25 cellular contexts compared by ENCODE assay signal in the genomic region with DNA sequence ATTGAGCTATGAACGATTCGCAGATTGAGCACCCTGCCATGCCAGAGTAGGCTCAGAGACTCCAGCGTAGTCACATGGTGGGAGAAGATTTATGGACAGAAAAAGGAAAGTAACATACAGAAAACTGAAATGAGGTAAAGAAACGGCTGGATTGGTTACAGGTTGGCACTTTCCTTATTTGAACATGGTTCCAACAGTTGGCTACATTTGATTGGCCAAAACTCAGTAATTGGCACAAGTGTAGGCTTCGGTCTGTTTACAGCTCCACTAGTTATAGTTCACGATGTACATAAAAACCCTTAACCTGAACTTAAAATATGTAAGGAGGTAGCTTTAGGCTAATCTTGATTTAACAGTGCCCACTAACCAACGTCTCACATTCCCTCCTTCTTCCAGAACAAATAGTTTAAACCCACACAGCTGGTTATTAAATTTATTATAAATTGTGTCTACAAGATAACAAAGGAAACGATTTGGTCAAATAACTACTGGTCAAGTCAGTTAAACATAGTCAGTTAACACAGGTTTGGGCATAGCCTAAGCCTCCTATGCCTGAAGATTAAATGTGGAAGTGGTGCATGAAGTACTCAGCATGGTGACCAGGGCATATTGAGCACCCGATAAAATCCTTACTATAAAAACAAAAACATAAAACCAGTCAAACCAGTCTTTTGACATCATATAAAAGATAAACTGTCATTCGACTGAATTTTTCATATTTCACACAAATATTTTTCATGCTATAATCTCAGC. TPM values are rescaled to one million over a fixed set of nuclear protein-coding genes. Genes with fewer than 3 reads are reported as not detected.
DNase-seq lines count a peak whose midpoint lies in the region; ATAC-seq, FAIRE-seq and TF ChIP-seq lines count a peak whose summit lies in the region.
"Had no signal": no experiment of that assay in that cellular context is flagged by ENCODE, and none has a peak within 500 bp of the region (broad histone marks: within the 10 kb centered on the region; RNA-seq: fewer than 3 reads in every experiment).

No MANE protein-coding gene starts in this region.

- WGBS in K562 (ENCODE audit: insufficient coverage, low coverage, missing lambda C conversion rate) = 40% methylated on average over 10 of the region's 10 CpGs

- H3K27ac Mint-ChIP-seq in activated T-helper 1 cell treated with anti-CD3 and anti-CD28 coated beads, Interleukin-12 subunit alpha, Interleukin-12 subunit beta, Interleukin-2, Interleukin-4 antibody, amounts not matched to agents 30 ng/mL and 10 ng/mL and 1 ng/mL, durations not matched to agents 14 hours and 24 hours and 36 hours = no peak overlapping the region
- H3K27ac Mint-ChIP-seq: CD8-positive, alpha-beta T cell had no signal

- H3K36me3 ChIP-seq in K562 (ENCODE audit: control insufficient read depth, insufficient read depth, low read length) (no peaks in the 10 kb centered on the region), mucosa of stomach (ENCODE audit: control insufficient read depth, insufficient read depth, low read length) (no peaks in the 10 kb centered on the region)
- H3K36me3 ChIP-seq: MG63, SJSA1 had no signal

- POLR2A ChIA-PET in K562 (lab: Yijun Ruan, JAX) = interaction anchor here (0.7 to 1.1 kb wide), 3 partner anchors 14 to 19 kb away, joined by 3 to 4 read pairs (median 3); partner anchors contain the start of gene MTERF1

- DNase-seq in NCI-H748 (lab: John Stamatoyannopoulos, UW; ENCODE audit: unreplicated experiment) (peak; percentile 15), NCI-H748 treated with DMSO at 0.1 percent for 48 hours (lab: John Stamatoyannopoulos, UW) (no peak), K562 (ENCODE audit: extremely low read depth in 1 of 4, low spot score in 3 of 4) (no peak), mucosa of gallbladder (ENCODE audit: low spot score) (no peak), COLO829 (ENCODE audit: low spot score) (no peak)
- no peak for DNase-seq in activated T-helper 1 cell treated with anti-CD3 and anti-CD28 coated beads, Interleukin-12 subunit alpha, Interleukin-12 subunit beta, Interleukin-2, Interleukin-4 antibody, amounts not matched to agents 30 ng/mL and 10 ng/mL and 1 ng/mL, durations not matched to agents 14 hours and 24 hours and 36 hours (ENCODE audit: low spot score)
- DNase-seq: AML-193; C1 segment of cervical spinal cord; CD8-positive, alpha-beta T cell; EL; GF-D8; H7; Kasumi-1; MG63; NCI-H1048; NCI-H1417 treated with DMSO at 0.1 percent for 48 hours; NCI-H187 treated with DMSO at 0.1 percent for 48 hours; NCI-H2107; NCI-H446 treated with DMSO at 0.1 percent for 48 hours; NCI-H774; NK-92 treated with Interleukin-12 subunit alpha and Interleukin-12 subunit beta, amount 100 ng/mL, for 24 hours had no signal

- H2AFZ ChIP-seq in K562 (ENCODE audit: low read depth, low read length) = peak overlapping the region; percentile 80

- H3K9me3 Mint-ChIP-seq in activated T-helper 1 cell treated with anti-CD3 and anti-CD28 coated beads, Interleukin-12 subunit alpha, Interleukin-12 subunit beta, Interleukin-2, Interleukin-4 antibody, amounts not matched to agents 30 ng/mL and 10 ng/mL and 1 ng/mL, durations not matched to agents 14 hours and 24 hours and 36 hours = no peaks in the 10 kb centered on the region
- H3K9me3 Mint-ChIP-seq: CD8-positive, alpha-beta T cell had no signal

- no peaks in the 10 kb centered on the region for H3K79me2 ChIP-seq in K562 (ENCODE audit: control insufficient read depth, insufficient read depth, low read length)

- CTCF ChIA-PET in K562 (lab: Yijun Ruan, JAX; ENCODE audit: low intra/inter-chr PET ratio) = no interaction called here

- H3K9me3 ChIP-seq in K562 (replicated peaks; ENCODE audit: control insufficient read depth, insufficient read depth, low read depth, low read length) (no peaks in the 10 kb centered on the region), mucosa of stomach (ENCODE audit: control insufficient read depth, low read length) (no peaks in the 10 kb centered on the region)
- H3K9me3 ChIP-seq: MG63, SJSA1 had no signal

- intact Hi-C loops in K562 (cut with micrococcal nuclease) = no loop called here
- intact Hi-C loops in activated T-helper 1 cell treated with anti-CD3 and anti-CD28 coated beads, Interleukin-12 subunit alpha, Interleukin-12 subunit beta, Interleukin-2, Interleukin-4 antibody, amounts not matched to agents 30 ng/mL and 10 ng/mL and 1 ng/mL, durations not matched to agents 14 hours and 24 hours and 36 hours (cut with micrococcal nuclease) = no loop called here

- BruUV-seq in K562 (replicated peaks; lab: Mats Ljungman, UMichigan) = no TSS peak

- H3K9ac ChIP-seq in K562 (ENCODE audit: insufficient read depth in 1 of 2, low read depth in 2 of 2, low read length in 2 of 2) = no peak overlapping the region
- H3K9ac ChIP-seq in mucosa of stomach (ENCODE audit: low read length) = peak overlapping the region; percentile 47

- H3K27ac ChIP-seq in K562 (ENCODE audit: extremely low read depth, low read depth, low read length) = no peak overlapping the region
- H3K27ac ChIP-seq: SJSA1 had no signal

- H3K4me2 ChIP-seq in K562 (ENCODE audit: insufficient read depth, low read length) = no peak overlapping the region

- H3K27me3 ChIP-seq in K562 (ENCODE audit: control insufficient read depth in 2 of 2, insufficient read depth in 2 of 2, low read length in 2 of 2) (no peaks in the 10 kb centered on the region), mucosa of stomach (ENCODE audit: control insufficient read depth, insufficient read depth, low read length) (no peaks in the 10 kb centered on the region)
- H3K27me3 ChIP-seq: MG63, SJSA1 had no signal

- H3K27me3 Mint-ChIP-seq in activated T-helper 1 cell treated with anti-CD3 and anti-CD28 coated beads, Interleukin-12 subunit alpha, Interleukin-12 subunit beta, Interleukin-2, Interleukin-4 antibody, amounts not matched to agents 30 ng/mL and 10 ng/mL and 1 ng/mL, durations not matched to agents 14 hours and 24 hours and 36 hours (ENCODE audit: insufficient read depth) = peaks cover 9% of the 10 kb centered on the region

- H3K4me1 ChIP-seq in K562 (replicated peaks in 1 of 2; ENCODE audit: control insufficient read depth in 2 of 2, insufficient read depth in 2 of 2, low read length in 2 of 2) = peaks cover 0 to 16% of the 10 kb centered on the region in 2 experiments; a peak in 3 of 5 replicates
- H3K4me1 ChIP-seq in mucosa of stomach (ENCODE audit: control insufficient read depth, insufficient read depth, low read length) = no peaks in the 10 kb centered on the region

- H3K4me1 Mint-ChIP-seq in activated T-helper 1 cell treated with anti-CD3 and anti-CD28 coated beads, Interleukin-12 subunit alpha, Interleukin-12 subunit beta, Interleukin-2, Interleukin-4 antibody, amounts not matched to agents 30 ng/mL and 10 ng/mL and 1 ng/mL, durations not matched to agents 14 hours and 24 hours and 36 hours (ENCODE audit: low read depth) = no peaks in the 10 kb centered on the region

- no peak for TF ChIP-seq EP300 in K562 (IDR thresholded peaks at IDR 0.05; ENCODE audit: low read length)

- no peak for TF ChIP-seq RAD21 in K562 (CRISPR knock-in tag; conservative IDR thresholded peaks at IDR 0.05 in 1 of 2, IDR thresholded peaks at IDR 0.05 in 1 of 2)

- no peak for TF ChIP-seq POLR2A in K562 (conservative IDR thresholded peaks at IDR 0.05)

- H3K9me1 ChIP-seq in K562 (ENCODE audit: control insufficient read depth, insufficient read depth, low read length) = no peaks in the 10 kb centered on the region

- H3K36me3 Mint-ChIP-seq in activated T-helper 1 cell treated with anti-CD3 and anti-CD28 coated beads, Interleukin-12 subunit alpha, Interleukin-12 subunit beta, Interleukin-2, Interleukin-4 antibody, amounts not matched to agents 30 ng/mL and 10 ng/mL and 1 ng/mL, durations not matched to agents 14 hours and 24 hours and 36 hours (ENCODE audit: low read depth) = no peaks in the 10 kb centered on the region
- H3K36me3 Mint-ChIP-seq: CD8-positive, alpha-beta T cell had no signal

- no peak for FAIRE-seq in K562 (lab: Jason Lieb, UNC)
- FAIRE-seq: RCC 7860 had no signal

- in situ Hi-C loops in K562 (cut with MboI) = no loop called here

- no peak for TF ChIP-seq CTCF in K562 (IDR thresholded peaks at IDR 0.05 in 2 of 3, conservative IDR thresholded peaks at IDR 0.05 in 1 of 3; ENCODE audit: insufficient read depth in 2 of 3, low read depth in 1 of 3, low read length in 3 of 3)

- no peaks in the 10 kb centered on the region for H4K20me1 ChIP-seq in K562 (replicated peaks; ENCODE audit: control insufficient read depth, insufficient read depth, low read length)

- ATAC-seq in K562 = no peak
- ATAC-seq: CD8-positive, alpha-beta T cell; Right ventricle myocardium inferior had no signal

- H3K4me3 Mint-ChIP-seq in activated T-helper 1 cell treated with anti-CD3 and anti-CD28 coated beads, Interleukin-12 subunit alpha, Interleukin-12 subunit beta, Interleukin-2, Interleukin-4 antibody, amounts not matched to agents 30 ng/mL and 10 ng/mL and 1 ng/mL, durations not matched to agents 14 hours and 24 hours and 36 hours = no peak overlapping the region
- H3K4me3 Mint-ChIP-seq: CD8-positive, alpha-beta T cell had no signal

- H3K4me3 ChIP-seq in K562 (no peak overlapping the region), mucosa of stomach (ENCODE audit: low read length) (no peak overlapping the region)
- H3K4me3 ChIP-seq: MG63, SJSA1 had no signal

RNA-seq across cellular contexts. Expression of gene MTERF1, which starts 17.9 kb away (rescaled TPM):
- 18.9 and 61.8 TPM in 2 replicates for total RNA-seq in K562 (2011; cell fraction: chromatin; rRNA removed; ENCODE audit: low replicate concordance)
- total RNA-seq in K562 (2011; cell fraction: nucleolus; rRNA removed) = 7.5 and 11.4 TPM in 2 replicates
- total RNA-seq in K562 (2011; cell fraction: nucleoplasm; rRNA removed) = 31.2 and 51.5 TPM in 2 replicates
- total RNA-seq in K562 (2014; rRNA removed) (14.0 and 15.7 TPM in 2 replicates), K562 (2014; rRNA removed; fragmentation: Illumina TruSeq; extraction: Trizol) (29.1 and 31.3 TPM in 2 replicates), K562 (2015; rRNA removed; fragmentation: Illumina TruSeq; extraction: Trizol) (25.0 and 27.6 TPM in 2 replicates), K562 (2021) (19.0 and 19.3 TPM in 2 replicates), mucosa of gallbladder (11.7 TPM)
- polyA plus RNA-seq in K562 (2011; rRNA removed) (17.3 and 35.9 TPM in 2 replicates), K562 (2014; fragmentation: Illumina TruSeq; extraction: Trizol) (23.0 and 30.3 TPM in 2 replicates), K562 (2014; fragmentation: Nextera tagmentation; extraction: Ambion mirVana) (10 to 100 TPM; 45.8 to 49.2 TPM), K562 (2014; rRNA removed) (22.4 and 23.0 TPM in 2 replicates)
- 2.0 and 6.7 TPM in 2 replicates for polyA plus RNA-seq in K562 (2011; cell fraction: cytosol; rRNA removed)
- polyA plus RNA-seq in K562 (2011; cell fraction: nucleus; rRNA removed) = 10.4 and 11.5 TPM in 2 replicates
- polyA plus RNA-seq in K562 (2012) = 13.5 and 16.1 TPM in 2 replicates
- 33.4 and 42.8 TPM in 2 replicates for polyA minus RNA-seq in K562 (2011; rRNA and poly(A)+ RNA removed)
- polyA minus RNA-seq in K562 (2011; cell fraction: cytosol; rRNA and poly(A)+ RNA removed) = 1.7 and 7.3 TPM in 2 replicates
- 20.6 and 28.9 TPM in 2 replicates for polyA minus RNA-seq in K562 (2011; cell fraction: nucleus; rRNA and poly(A)+ RNA removed)
- 19.3 and 20.4 TPM in 2 replicates for total RNA-seq in activated T-helper 1 cell treated with anti-CD3 and anti-CD28 coated beads, Interleukin-12 subunit alpha, Interleukin-12 subunit beta, Interleukin-2, Interleukin-4 antibody, amounts not matched to agents 30 ng/mL and 10 ng/mL and 1 ng/mL, durations not matched to agents 14 hours and 24 hours and 36 hours

RNA-seq across cellular contexts. Expression of gene AKAP9, which starts 42.2 kb away (rescaled TPM):
- total RNA-seq in K562 (2011; cell fraction: chromatin; rRNA removed; ENCODE audit: low replicate concordance) = 39.3 and 248 TPM in 2 replicates
- 24.2 and 41.6 TPM in 2 replicates for total RNA-seq in K562 (2011; cell fraction: nucleolus; rRNA removed)
- 70.0 and 117 TPM in 2 replicates for total RNA-seq in K562 (2011; cell fraction: nucleoplasm; rRNA removed)
- total RNA-seq in K562 (2014; rRNA removed) (37.6 and 47.1 TPM in 2 replicates), K562 (2014; rRNA removed; fragmentation: Illumina TruSeq; extraction: Trizol) (77.8 and 86.2 TPM in 2 replicates), K562 (2015; rRNA removed; fragmentation: Illumina TruSeq; extraction: Trizol) (73.8 and 80.9 TPM in 2 replicates), K562 (2021) (35.0 and 40.1 TPM in 2 replicates), mucosa of gallbladder (133 TPM)
- polyA plus RNA-seq in K562 (2011; rRNA removed) (33.9 and 46.3 TPM in 2 replicates), K562 (2014; fragmentation: Illumina TruSeq; extraction: Trizol) (31.6 and 36.1 TPM in 2 replicates), K562 (2014; fragmentation: Nextera tagmentation; extraction: Ambion mirVana) (10 to 100 TPM; 25.5 to 49.4 TPM), K562 (2014; rRNA removed) (28.2 TPM in 2 replicates)
- polyA plus RNA-seq in K562 (2011; cell fraction: cytosol; rRNA removed) = 5.1 and 10.2 TPM in 2 replicates
- polyA plus RNA-seq in K562 (2011; cell fraction: nucleus; rRNA removed) = 40.4 and 47.0 TPM in 2 replicates
- 22.3 and 29.2 TPM in 2 replicates for polyA plus RNA-seq in K562 (2012)
- 92.9 and 93.0 TPM in 2 replicates for polyA minus RNA-seq in K562 (2011; rRNA and poly(A)+ RNA removed)
- polyA minus RNA-seq in K562 (2011; cell fraction: cytosol; rRNA and poly(A)+ RNA removed) = 25.8 and 26.6 TPM in 2 replicates
- 71.4 and 126 TPM in 2 replicates for polyA minus RNA-seq in K562 (2011; cell fraction: nucleus; rRNA and poly(A)+ RNA removed)
- 34.1 and 36.1 TPM in 2 replicates for total RNA-seq in activated T-helper 1 cell treated with anti-CD3 and anti-CD28 coated beads, Interleukin-12 subunit alpha, Interleukin-12 subunit beta, Interleukin-2, Interleukin-4 antibody, amounts not matched to agents 30 ng/mL and 10 ng/mL and 1 ng/mL, durations not matched to agents 14 hours and 24 hours and 36 hours
